Comparison of ENCODE assay signal across 34 cellular contexts in the genomic region with DNA sequence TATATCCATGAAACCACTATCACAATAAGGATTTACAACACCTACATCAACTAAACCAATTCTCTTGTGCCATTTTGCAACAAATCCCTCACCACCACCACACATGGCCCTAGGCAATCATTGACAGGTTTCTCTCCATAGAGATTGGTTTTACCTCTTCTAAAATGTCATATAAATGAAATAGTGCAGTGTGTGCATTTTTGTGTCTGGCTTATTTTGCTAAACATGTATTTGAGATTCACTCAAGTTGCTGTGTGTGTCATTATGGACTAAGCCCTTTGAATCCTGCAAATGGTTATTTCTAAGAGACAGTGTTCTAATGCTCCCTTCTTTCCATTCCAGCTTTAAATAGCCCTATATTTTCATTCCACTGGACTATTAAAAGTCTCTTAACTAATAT.
DNase-seq lines count a peak whose midpoint lies in the region; ATAC-seq, FAIRE-seq and TF ChIP-seq lines count a peak whose summit lies in the region.
"Had no signal": no experiment of that assay in that cellular context is flagged by ENCODE, and none has a peak within 500 bp of the region (broad histone marks: within the 10 kb centered on the region; RNA-seq: fewer than 3 reads in every experiment).

No MANE protein-coding gene starts in this region.

- no peak overlapping the region for H3K4me2 ChIP-seq in HepG2 (ENCODE audit: low read depth, low read length)
- no peak overlapping the region for H3K4me2 ChIP-seq in A549
- H3K4me2 ChIP-seq in IMR-90 (ENCODE audit: low read depth, low read length) = no peak overlapping the region
- H3K4me2 ChIP-seq in K562 (ENCODE audit: insufficient read depth, low read length) = no peak overlapping the region
- H3K4me2 ChIP-seq: BLaER1; BLaER1 treated with 17β-estradiol and CSF1 and Interleukin-3, amounts not matched to agents 10 nM and 100 nM had no signal

- in situ Hi-C loops in HepG2 (cut with HindIII; ENCODE audit: extremely low pct_ligation_motif_present, low pct_unique_long_range_greater_than_20kb) (no loop called here), IMR-90 (cut with MboI; ENCODE audit: low sequenced_read_pairs) (no loop called here), K562 (cut with MboI) (no loop called here), transverse colon (cut with MboI; ENCODE audit: low pct_ligation_motif_present in 1 of 4, low pct_unique_long_range_greater_than_20kb in 1 of 4, low sequenced_read_pairs in 3 of 4) (no loop called here)

- H3K9me1 ChIP-seq in IMR-90 (ENCODE audit: insufficient read depth, low read length) (no peaks in the 10 kb centered on the region), K562 (ENCODE audit: control insufficient read depth, insufficient read depth, low read length) (no peaks in the 10 kb centered on the region)

- DNase-seq in HepG2 (ENCODE audit: low spot score) (no peak), right lobe of liver (no peak), A549 (ENCODE audit: low read depth in 1 of 2, low spot score in 1 of 2) (no peak), IMR-90 (no peak), K562 (ENCODE audit: extremely low read depth in 1 of 4, low spot score in 3 of 4) (no peak), transverse colon (no peak), NCI-H2107 treated with DMSO at 0.1 percent for 48 hours (lab: John Stamatoyannopoulos, UW; ENCODE audit: unreplicated experiment) (no peak)
- DNase-seq: 8988T; ACHN; AML-193; BE2C; C1 segment of cervical spinal cord; Caco-2; Calu3; CD4-positive, alpha-beta memory T cell; CD4-positive, alpha-beta T cell; CD4-positive, CD25-positive, alpha-beta regulatory T cell; CD8-positive, alpha-beta memory T cell; CD8-positive, alpha-beta T cell; COR-L47; DMS 273 treated with DMSO at 0.1 percent for 48 hours; DMS153; DMS53; DMS79; DMS79 treated with DMSO at 0.1 percent for 48 hours; DND-41; EL had no signal

- dilution Hi-C loops in IMR-90 (cut with HindIII; ENCODE audit: low sequenced_read_pairs, unreplicated experiment) = no loop called here

- no peak overlapping the region for H2BK120ac ChIP-seq in IMR-90 (ENCODE audit: low read depth, low read length)

- H2BK15ac ChIP-seq in IMR-90 (ENCODE audit: low read depth, low read length) = no peak overlapping the region

- H2AFZ ChIP-seq in HepG2 (ENCODE audit: low read length) (no peak overlapping the region), IMR-90 (replicated peaks; ENCODE audit: low read length, poor library complexity) (no peak overlapping the region), K562 (ENCODE audit: low read depth, low read length) (no peak overlapping the region)

- H3K79me1 ChIP-seq in IMR-90 (ENCODE audit: low read depth in 1 of 2, low read length in 2 of 2) = no peaks in the 10 kb centered on the region

- FAIRE-seq in HepG2 (lab: Jason Lieb, UNC) (no peak), A549 (lab: Jason Lieb, UNC) (no peak), K562 (lab: Jason Lieb, UNC) (no peak)
- FAIRE-seq: A204.1, D721Med had no signal

- H3K27ac ChIP-seq in HepG2 (ENCODE audit: extremely low read length, insufficient read depth, low read length) = no peak overlapping the region
- H3K27ac ChIP-seq in right lobe of liver = no peak overlapping the region
- no peak overlapping the region for H3K27ac ChIP-seq in A549
- H3K27ac ChIP-seq in IMR-90 (ENCODE audit: insufficient read depth, low read length) = no peak overlapping the region
- H3K27ac ChIP-seq in K562 (ENCODE audit: extremely low read depth, low read depth, low read length) = no peak overlapping the region
- no peak overlapping the region for H3K27ac ChIP-seq in transverse colon
- H3K27ac ChIP-seq: 22Rv1; BLaER1; BLaER1 treated with 17β-estradiol and CSF1 and Interleukin-3, amounts not matched to agents 10 nM and 100 nM; C4-2B had no signal

- TF ChIP-seq EP300 in HepG2 (IDR thresholded peaks at IDR 0.05; ENCODE audit: low read depth in 2 of 2, low read length in 2 of 2) (no peak), HepG2 (CRISPR knock-in tag; IDR thresholded peaks at IDR 0.05; ENCODE audit: borderline replicate concordance) (no peak), A549 (IDR thresholded peaks at IDR 0.05) (no peak), K562 (IDR thresholded peaks at IDR 0.05; ENCODE audit: low read length) (no peak), transverse colon (IDR thresholded peaks at IDR 0.05; ENCODE audit: low read depth) (no peak)

- no peak overlapping the region for H3K23ac ChIP-seq in IMR-90 (ENCODE audit: low read depth, low read length)

- BruUV-seq in HepG2 (replicated peaks; lab: Mats Ljungman, UMichigan) = no TSS peak
- no TSS peak for BruUV-seq in IMR-90 (replicated peaks; lab: Mats Ljungman, UMichigan)
- no TSS peak for BruUV-seq in K562 (replicated peaks; lab: Mats Ljungman, UMichigan)

- no peak overlapping the region for H3K9ac ChIP-seq in HepG2 (ENCODE audit: insufficient read depth, low read depth, low read length)
- H3K9ac ChIP-seq in IMR-90 (ENCODE audit: low read depth, low read length) = no peak overlapping the region
- no peak overlapping the region for H3K9ac ChIP-seq in K562 (ENCODE audit: insufficient read depth in 1 of 2, low read depth in 2 of 2, low read length in 2 of 2)
- H3K9ac ChIP-seq: BLaER1; BLaER1 treated with 17β-estradiol and CSF1 and Interleukin-3, amounts not matched to agents 10 nM and 100 nM had no signal

- H3K79me2 ChIP-seq in HepG2 (ENCODE audit: insufficient read depth, low read length) (no peaks in the 10 kb centered on the region), K562 (ENCODE audit: control insufficient read depth, insufficient read depth, low read length) (no peaks in the 10 kb centered on the region)

- no peaks in the 10 kb centered on the region for H3K36me3 ChIP-seq in HepG2 (replicated peaks in 1 of 2; ENCODE audit: control insufficient read depth in 1 of 2, insufficient read depth in 2 of 2, low read length in 2 of 2)
- no peaks in the 10 kb centered on the region for H3K36me3 ChIP-seq in right lobe of liver
- no peaks in the 10 kb centered on the region for H3K36me3 ChIP-seq in IMR-90 (ENCODE audit: control insufficient read depth, insufficient read depth, low read length)
- H3K36me3 ChIP-seq in K562 (ENCODE audit: control insufficient read depth, insufficient read depth, low read length) = no peaks in the 10 kb centered on the region
- H3K36me3 ChIP-seq in transverse colon = no peaks in the 10 kb centered on the region
- H3K36me3 ChIP-seq: BE2C; BLaER1; BLaER1 treated with 17β-estradiol and CSF1 and Interleukin-3, amounts not matched to agents 10 nM and 100 nM had no signal

- no peak overlapping the region for H4K91ac ChIP-seq in IMR-90 (ENCODE audit: insufficient read depth, low read depth, low read length)

- CTCF ChIA-PET in HepG2 (lab: Yijun Ruan, JAX; ENCODE audit: low intra/inter-chr PET ratio, low total read pairs) (no interaction called here), A549 (lab: Yijun Ruan, JAX) (no interaction called here), IMR-90 (lab: Yijun Ruan, JAX) (no interaction called here), K562 (lab: Yijun Ruan, JAX; ENCODE audit: low intra/inter-chr PET ratio) (no interaction called here)

- intact Hi-C loops in HepG2 (cut with micrococcal nuclease; ENCODE audit: unreplicated experiment) = no loop called here
- intact Hi-C loops in right lobe of liver (cut with DNase I) = no loop called here
- intact Hi-C loops in IMR-90 (cut with micrococcal nuclease) = no loop called here
- intact Hi-C loops in K562 (cut with micrococcal nuclease) = no loop called here
- intact Hi-C loops in transverse colon (cut with DNase I; ENCODE audit: low total_unique reads) = no loop called here

- no peak overlapping the region for H3K4ac ChIP-seq in IMR-90 (ENCODE audit: low read depth, low read length)

- no peak overlapping the region for H3K18ac ChIP-seq in IMR-90 (ENCODE audit: low read depth, low read length)

- no peak overlapping the region for H3K14ac ChIP-seq in IMR-90 (replicated peaks; ENCODE audit: low read depth, low read length)

- TF ChIP-seq RAD21 in HepG2 (CRISPR knock-in tag; IDR thresholded peaks at IDR 0.05) = no peak
- TF ChIP-seq RAD21 in A549 (conservative IDR thresholded peaks at IDR 0.05 in 1 of 2, IDR thresholded peaks at IDR 0.05 in 1 of 2) = no peak
- no peak for TF ChIP-seq RAD21 in IMR-90 (IDR thresholded peaks at IDR 0.05; ENCODE audit: low read length)
- no peak for TF ChIP-seq RAD21 in K562 (CRISPR knock-in tag; conservative IDR thresholded peaks at IDR 0.05 in 1 of 2, IDR thresholded peaks at IDR 0.05 in 1 of 2)

- ATAC-seq in HepG2 = no peak
- ATAC-seq in right lobe of liver = no peak
- ATAC-seq in A549 = no peak
- ATAC-seq in IMR-90 (ENCODE audit: low read depth) = no peak
- no peak for ATAC-seq in K562
- no peak for ATAC-seq in GM21576 (IDR thresholded peaks at IDR 0.05; ENCODE audit: unreplicated experiment)
- ATAC-seq: CD8-positive, alpha-beta T cell had no signal

- POLR2A ChIA-PET in HepG2 (lab: Yijun Ruan, JAX) = no interaction called here
- POLR2A ChIA-PET in A549 (lab: Yijun Ruan, JAX) = no interaction called here
- POLR2A ChIA-PET in IMR-90 (lab: Charles Lee; ENCODE audit: unreplicated experiment) = no interaction called here
- POLR2A ChIA-PET in K562 (lab: Yijun Ruan, JAX) = no interaction called here

- H3K9me3 ChIP-seq in HepG2 (ENCODE audit: low read length) (peaks cover 49% of the 10 kb centered on the region), right lobe of liver (no peaks in the 10 kb centered on the region), A549 (no peaks in the 10 kb centered on the region), IMR-90 (ENCODE audit: control insufficient read depth, insufficient read depth, low read length) (no peaks in the 10 kb centered on the region), K562 (replicated peaks; ENCODE audit: control insufficient read depth, insufficient read depth, low read depth, low read length) (no peaks in the 10 kb centered on the region), transverse colon (no peaks in the 10 kb centered on the region)
- H3K9me3 ChIP-seq: BE2C; BLaER1; BLaER1 treated with 17β-estradiol and CSF1 and Interleukin-3, amounts not matched to agents 10 nM and 100 nM; Caco-2 had no signal

- TF ChIP-seq CTCF in HepG2 (CRISPR knock-in tag; IDR thresholded peaks at IDR 0.05) (no peak), right lobe of liver (IDR thresholded peaks at IDR 0.05) (no peak), A549 (IDR thresholded peaks at IDR 0.05) (no peak), IMR-90 (conservative IDR thresholded peaks at IDR 0.05; ENCODE audit: low read depth, low read length) (no peak), K562 (IDR thresholded peaks at IDR 0.05 in 2 of 3, conservative IDR thresholded peaks at IDR 0.05 in 1 of 3; ENCODE audit: insufficient read depth in 2 of 3, low read depth in 1 of 3, low read length in 3 of 3) (no peak), transverse colon (IDR thresholded peaks at IDR 0.05) (no peak)

- no peak overlapping the region for H2AK9ac ChIP-seq in IMR-90 (replicated peaks; ENCODE audit: low read depth, low read length, poor library complexity)

- H3K4me1 ChIP-seq in HepG2 (ENCODE audit: insufficient read depth, low read length) = no peaks in the 10 kb centered on the region
- no peaks in the 10 kb centered on the region for H3K4me1 ChIP-seq in right lobe of liver
- H3K4me1 ChIP-seq in A549 = no peaks in the 10 kb centered on the region
- H3K4me1 ChIP-seq in IMR-90 (ENCODE audit: control insufficient read depth, insufficient read depth, low read length) = no peaks in the 10 kb centered on the region
- H3K4me1 ChIP-seq in K562 (replicated peaks in 1 of 2; ENCODE audit: control insufficient read depth in 2 of 2, insufficient read depth in 2 of 2, low read length in 2 of 2) = no peaks in the 10 kb centered on the region
- no peaks in the 10 kb centered on the region for H3K4me1 ChIP-seq in transverse colon
- H3K4me1 ChIP-seq: BE2C; BLaER1; BLaER1 treated with 17β-estradiol and CSF1 and Interleukin-3, amounts not matched to agents 10 nM and 100 nM; Caco-2 had no signal

- H4K20me1 ChIP-seq in HepG2 (ENCODE audit: insufficient read depth, low read length) = no peaks in the 10 kb centered on the region
- H4K20me1 ChIP-seq in IMR-90 (ENCODE audit: insufficient read depth, low read length) = no peaks in the 10 kb centered on the region
- no peaks in the 10 kb centered on the region for H4K20me1 ChIP-seq in K562 (replicated peaks; ENCODE audit: control insufficient read depth, insufficient read depth, low read length)
- H4K20me1 ChIP-seq: BLaER1; BLaER1 treated with 17β-estradiol and CSF1 and Interleukin-3, amounts not matched to agents 10 nM and 100 nM had no signal

- no peak overlapping the region for H4K8ac ChIP-seq in IMR-90 (ENCODE audit: low read depth in 2 of 2, low read length in 2 of 2)

- no peak overlapping the region for H2BK5ac ChIP-seq in IMR-90 (ENCODE audit: low read depth, low read length, poor library complexity, severe bottlenecking)

- H2BK20ac ChIP-seq in IMR-90 (ENCODE audit: low read depth, low read length) = no peak overlapping the region

- H2AK5ac ChIP-seq in IMR-90 (ENCODE audit: low read depth, low read length) = no peak overlapping the region

- TF ChIP-seq POLR2A in HepG2 (IDR thresholded peaks at IDR 0.05; ENCODE audit: insufficient read depth in 1 of 2, low read depth in 2 of 2, low read length in 2 of 2) (no peak), right lobe of liver (IDR thresholded peaks at IDR 0.05) (no peak), A549 (IDR thresholded peaks at IDR 0.05; ENCODE audit: low read length) (no peak), IMR-90 (IDR thresholded peaks at IDR 0.05; ENCODE audit: low read depth, low read length) (no peak), K562 (conservative IDR thresholded peaks at IDR 0.05) (no peak), transverse colon (IDR thresholded peaks at IDR 0.05) (no peak)

- H3K4me3 ChIP-seq in HepG2 (replicated peaks in 1 of 3; ENCODE audit: insufficient read depth in 1 of 3, low read depth in 2 of 3, low read length in 3 of 3) (no peak overlapping the region), right lobe of liver (no peak overlapping the region), A549 (no peak overlapping the region), IMR-90 (ENCODE audit: insufficient read depth, low read depth, low read length) (no peak overlapping the region), K562 (no peak overlapping the region), transverse colon (no peak overlapping the region)
- H3K4me3 ChIP-seq: BLaER1; BLaER1 treated with 17β-estradiol and CSF1 and Interleukin-3, amounts not matched to agents 10 nM and 100 nM had no signal

- no peak overlapping the region for H4K5ac ChIP-seq in IMR-90 (ENCODE audit: low read depth, low read length)

- H3K27me3 ChIP-seq in HepG2 (ENCODE audit: control insufficient read depth in 1 of 2, insufficient read depth in 2 of 2, low read length in 2 of 2) (no peaks in the 10 kb centered on the region), right lobe of liver (no peaks in the 10 kb centered on the region), IMR-90 (ENCODE audit: control insufficient read depth, insufficient read depth, low read length) (no peaks in the 10 kb centered on the region), K562 (ENCODE audit: control insufficient read depth in 2 of 2, insufficient read depth in 2 of 2, low read length in 2 of 2) (no peaks in the 10 kb centered on the region), transverse colon (no peaks in the 10 kb centered on the region)
- H3K27me3 ChIP-seq: BE2C; BLaER1; BLaER1 treated with 17β-estradiol and CSF1 and Interleukin-3, amounts not matched to agents 10 nM and 100 nM had no signal

- no peak overlapping the region for H3K56ac ChIP-seq in IMR-90 (ENCODE audit: extremely low read depth, insufficient read depth, low read length)

Comparison
In these comparisons a context has a peak if more than half of its experiments do, and no peak if none do; other contexts are left out.
1. Of the 241 proteins assayed by ChIP-seq in both HepG2 and K562: peak only in HepG2: MAFF; only in K562: none; in both: none; in neither: 239; mixed calls (peak in some experiments, not most) for 1.